9 cellular contexts compared by ENCODE assay signal in genomic region chr4:88219099-88219498, GRCh38.
A peak's percentile ranks its signal among the peaks of the same experiment; 100 is the strongest.
DNase-seq lines count a peak whose midpoint lies in the region; ATAC-seq, FAIRE-seq and TF ChIP-seq lines count a peak whose summit lies in the region.
"Had no signal": no experiment of that assay in that cellular context is flagged by ENCODE, and none has a peak within 500 bp of the region (broad histone marks: within the 10 kb centered on the region; RNA-seq: fewer than 3 reads in every experiment).

No MANE protein-coding gene starts in this region.

- H3K27ac ChIP-seq in CD4-positive, alpha-beta T cell (ENCODE audit: low read depth, low read length): no peak overlapping the region
- H3K27ac ChIP-seq: SJSA1 had no signal

- DNase-seq in CD4-positive, alpha-beta T cell: no peak
- DNase-seq in KG1 (lab: John Stamatoyannopoulos, UW) (peak; percentile 38), RCC 7860 (ENCODE audit: low spot score) (peak; percentile 39), mesothelial cell of epicardium (ENCODE audit: low spot score in 2 of 2, unreplicated experiment in 2 of 2) (no peak)
- peak in 2 of 3 experiments; percentile 18 to 33 for DNase-seq in effector memory CD8-positive, alpha-beta T cell
- DNase-seq in activated T-helper 1 cell treated with anti-CD3 and anti-CD28 coated beads, Interleukin-12 subunit alpha, Interleukin-12 subunit beta, Interleukin-2, Interleukin-4 antibody, amounts not matched to agents 30 ng/mL and 10 ng/mL and 1 ng/mL, durations not matched to agents 14 hours and 24 hours and 36 hours (ENCODE audit: low spot score): no peak

- H3K9me3 ChIP-seq in CD4-positive, alpha-beta T cell (ENCODE audit: control insufficient read depth, low read length): no peaks in the 10 kb centered on the region
- H3K9me3 ChIP-seq: SJSA1 had no signal

- H3K27ac Mint-ChIP-seq in CD4-positive, alpha-beta T cell: no peak overlapping the region
- no peak overlapping the region for H3K27ac Mint-ChIP-seq in effector memory CD8-positive, alpha-beta T cell
- H3K27ac Mint-ChIP-seq in mesothelial cell of epicardium: no peak overlapping the region
- no peak overlapping the region for H3K27ac Mint-ChIP-seq in activated T-helper 1 cell treated with anti-CD3 and anti-CD28 coated beads, Interleukin-12 subunit alpha, Interleukin-12 subunit beta, Interleukin-2, Interleukin-4 antibody, amounts not matched to agents 30 ng/mL and 10 ng/mL and 1 ng/mL, durations not matched to agents 14 hours and 24 hours and 36 hours

- H3K4me3 Mint-ChIP-seq in CD4-positive, alpha-beta T cell: no peak overlapping the region
- no peak overlapping the region for H3K4me3 Mint-ChIP-seq in effector memory CD8-positive, alpha-beta T cell
- no peak overlapping the region for H3K4me3 Mint-ChIP-seq in mesothelial cell of epicardium
- H3K4me3 Mint-ChIP-seq in activated T-helper 1 cell treated with anti-CD3 and anti-CD28 coated beads, Interleukin-12 subunit alpha, Interleukin-12 subunit beta, Interleukin-2, Interleukin-4 antibody, amounts not matched to agents 30 ng/mL and 10 ng/mL and 1 ng/mL, durations not matched to agents 14 hours and 24 hours and 36 hours: no peak overlapping the region

- no peaks in the 10 kb centered on the region for H3K9me3 Mint-ChIP-seq in CD4-positive, alpha-beta T cell
- no peaks in the 10 kb centered on the region for H3K9me3 Mint-ChIP-seq in effector memory CD8-positive, alpha-beta T cell
- no peaks in the 10 kb centered on the region for H3K9me3 Mint-ChIP-seq in mesothelial cell of epicardium
- H3K9me3 Mint-ChIP-seq in activated T-helper 1 cell treated with anti-CD3 and anti-CD28 coated beads, Interleukin-12 subunit alpha, Interleukin-12 subunit beta, Interleukin-2, Interleukin-4 antibody, amounts not matched to agents 30 ng/mL and 10 ng/mL and 1 ng/mL, durations not matched to agents 14 hours and 24 hours and 36 hours: no peaks in the 10 kb centered on the region

- H3K27me3 Mint-ChIP-seq in CD4-positive, alpha-beta T cell: peaks cover 4% of the 10 kb centered on the region
- peaks cover 0 to 8% of the 10 kb centered on the region in 2 donors for H3K27me3 Mint-ChIP-seq in effector memory CD8-positive, alpha-beta T cell
- peaks cover 2% of the 10 kb centered on the region for H3K27me3 Mint-ChIP-seq in mesothelial cell of epicardium (ENCODE audit: low read depth)
- peaks cover 2% of the 10 kb centered on the region for H3K27me3 Mint-ChIP-seq in activated T-helper 1 cell treated with anti-CD3 and anti-CD28 coated beads, Interleukin-12 subunit alpha, Interleukin-12 subunit beta, Interleukin-2, Interleukin-4 antibody, amounts not matched to agents 30 ng/mL and 10 ng/mL and 1 ng/mL, durations not matched to agents 14 hours and 24 hours and 36 hours (ENCODE audit: insufficient read depth)

- peak; percentile 78 for TF ChIP-seq CTCF in CD4-positive, alpha-beta T cell (IDR thresholded peaks at IDR 0.05)
- TF ChIP-seq CTCF in mesothelial cell of epicardium (IDR thresholded peaks at IDR 0.05; ENCODE audit: unreplicated experiment): peak; percentile 80

- H3K27me3 ChIP-seq in CD4-positive, alpha-beta T cell (ENCODE audit: control insufficient read depth, insufficient read depth, low read length): no peaks in the 10 kb centered on the region
- H3K27me3 ChIP-seq: SJSA1 had no signal

- CTCF ChIA-PET in CD4-positive, alpha-beta T cell (lab: Charles Lee): interaction anchor here (0.6 to 1.3 kb wide), 12 partner anchors 45 to 306 kb away, joined by 3 to 20 read pairs (median 3); no protein-coding TSS in a partner anchor

- POLR2A ChIA-PET in CD4-positive, alpha-beta T cell (lab: Charles Lee): interaction anchor here (0.5 to 1.2 kb wide), 5 partner anchors 65 to 296 kb away, joined by 3 to 11 read pairs (median 3); partner anchors contain the start of genes HERC5 and PPM1K

- intact Hi-C loops in CD4-positive, alpha-beta T cell (cut with DNase I, micrococcal nuclease): loop anchor here (1.0 to 10.0 kb wide), 4 partner anchors 296 to 1064 kb away; no protein-coding TSS in a partner anchor
- intact Hi-C loops in activated T-helper 1 cell treated with anti-CD3 and anti-CD28 coated beads, Interleukin-12 subunit alpha, Interleukin-12 subunit beta, Interleukin-2, Interleukin-4 antibody, amounts not matched to agents 30 ng/mL and 10 ng/mL and 1 ng/mL, durations not matched to agents 14 hours and 24 hours and 36 hours (cut with micrococcal nuclease): loop anchor here (1.0 to 2.0 kb wide), 4 partner anchors 150 to 296 kb away; partner anchors contain the start of genes HERC5 and HERC6

- H3K36me3 Mint-ChIP-seq in CD4-positive, alpha-beta T cell (ENCODE audit: low read depth): no peaks in the 10 kb centered on the region
- H3K36me3 Mint-ChIP-seq in effector memory CD8-positive, alpha-beta T cell (ENCODE audit: insufficient read depth): no peaks in the 10 kb centered on the region
- no peaks in the 10 kb centered on the region for H3K36me3 Mint-ChIP-seq in mesothelial cell of epicardium
- no peaks in the 10 kb centered on the region for H3K36me3 Mint-ChIP-seq in activated T-helper 1 cell treated with anti-CD3 and anti-CD28 coated beads, Interleukin-12 subunit alpha, Interleukin-12 subunit beta, Interleukin-2, Interleukin-4 antibody, amounts not matched to agents 30 ng/mL and 10 ng/mL and 1 ng/mL, durations not matched to agents 14 hours and 24 hours and 36 hours (ENCODE audit: low read depth)

- H3K4me1 Mint-ChIP-seq in CD4-positive, alpha-beta T cell (ENCODE audit: low read depth): peaks cover 4% of the 10 kb centered on the region
- peaks cover 3 to 4% of the 10 kb centered on the region in 2 donors for H3K4me1 Mint-ChIP-seq in effector memory CD8-positive, alpha-beta T cell (ENCODE audit: low read depth in 2 of 2)
- H3K4me1 Mint-ChIP-seq in mesothelial cell of epicardium: peaks cover 2% of the 10 kb centered on the region
- peaks cover 5% of the 10 kb centered on the region for H3K4me1 Mint-ChIP-seq in activated T-helper 1 cell treated with anti-CD3 and anti-CD28 coated beads, Interleukin-12 subunit alpha, Interleukin-12 subunit beta, Interleukin-2, Interleukin-4 antibody, amounts not matched to agents 30 ng/mL and 10 ng/mL and 1 ng/mL, durations not matched to agents 14 hours and 24 hours and 36 hours (ENCODE audit: low read depth)

- peak; percentile 74 for ATAC-seq in CD4-positive, alpha-beta T cell (ENCODE audit: poor library complexity)
- ATAC-seq in GM19035 (IDR thresholded peaks at IDR 0.05; ENCODE audit: unreplicated experiment) (peak; percentile 85), HG02973 (IDR thresholded peaks at IDR 0.05; ENCODE audit: unreplicated experiment) (no peak)
- peak; percentile 80 for ATAC-seq in effector memory CD8-positive, alpha-beta T cell (replicated peaks)

- FAIRE-seq in RCC 7860 (lab: Jason Lieb, UNC): peak; percentile 81

Comparison
In these comparisons a context has a peak if more than half of its experiments do, and no peak if none do; other contexts are left out.
1. DNase-seq: peak in KG1 (single experiment), RCC 7860 (single experiment) and effector memory CD8-positive, alpha-beta T cell (2 of 3); none in CD4-positive, alpha-beta T cell (0 of 10), mesothelial cell of epicardium (0 of 2) and activated T-helper 1 cell treated with anti-CD3 and anti-CD28 coated beads, Interleukin-12 subunit alpha, Interleukin-12 subunit beta, Interleukin-2, Interleukin-4 antibody, amounts not matched to agents 30 ng/mL and 10 ng/mL and 1 ng/mL, durations not matched to agents 14 hours and 24 hours and 36 hours (single experiment).